In the genomic region with DNA sequence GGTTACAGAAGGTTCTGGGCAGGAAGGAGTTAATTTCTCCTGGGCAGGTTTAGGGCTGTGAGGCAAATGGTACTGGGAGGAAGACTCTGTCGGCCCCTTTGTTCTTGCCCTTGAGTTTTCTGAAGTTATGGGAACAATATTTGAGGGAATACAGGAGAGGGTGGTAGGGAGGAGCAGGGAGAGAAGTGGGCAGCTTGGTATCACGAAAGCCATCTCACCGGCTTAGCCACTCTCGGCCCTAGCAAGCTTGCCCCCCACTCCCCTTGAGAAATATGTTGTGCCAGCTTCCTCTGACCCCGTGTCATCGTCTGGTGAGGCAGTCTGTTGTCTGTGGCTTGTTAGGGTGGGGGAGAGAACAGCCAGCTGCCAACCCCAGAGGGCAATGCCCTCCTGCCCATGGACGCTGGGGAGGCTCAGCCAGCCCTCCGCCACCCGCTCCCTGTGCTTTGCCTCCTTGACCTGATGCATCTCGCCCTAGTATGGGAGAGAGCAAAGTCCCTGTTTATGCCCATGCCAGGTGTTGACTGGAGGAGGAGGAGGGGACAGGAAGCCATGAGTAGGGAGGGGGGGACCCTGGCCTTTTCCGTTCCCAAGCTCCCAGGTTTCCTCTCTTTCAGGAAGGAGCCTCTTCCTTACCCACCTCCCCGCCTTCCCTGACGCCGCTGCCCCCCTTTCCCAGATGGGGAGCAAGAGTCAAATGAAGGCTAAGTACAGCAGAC, we compare ENCODE assay signal across 1 cellular context.
A peak's percentile ranks its signal among the peaks of the same experiment; 100 is the strongest.
TF ChIP-seq lines count a peak whose summit lies in the region.

No MANE protein-coding gene starts in this region.

TF ChIP-seq in HepG2, 621 proteins besides CTCF, POLR2A, EP300 and RAD21 (continued from another document and continues in another):
- TF ChIP-seq HNRNPL (IDR thresholded peaks at IDR 0.05; ENCODE audit: low read depth, low read length), result peak; percentile 99
- TF ChIP-seq, protein P1, sequence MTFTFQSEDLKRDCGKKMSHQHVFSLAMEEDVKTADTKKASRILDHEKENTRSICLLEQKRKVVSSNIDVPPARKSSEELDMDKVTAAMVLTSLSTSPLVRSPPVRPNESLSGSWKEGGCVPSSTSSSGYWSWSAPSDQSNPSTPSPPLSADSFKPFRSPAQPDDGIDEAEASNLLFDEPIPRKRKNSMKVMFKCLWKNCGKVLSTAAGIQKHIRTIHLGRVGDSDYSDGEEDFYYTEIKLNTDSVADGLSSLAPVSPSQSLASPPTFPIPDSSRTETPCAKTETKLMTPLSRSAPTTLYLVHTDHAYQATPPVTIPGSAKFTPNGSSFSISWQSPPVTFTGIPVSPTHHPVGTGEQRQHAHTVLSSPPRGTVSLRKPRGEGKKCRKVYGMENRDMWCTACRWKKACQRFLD (CRISPR knock-in tag; IDR thresholded peaks at IDR 0.05; ENCODE audit: borderline replicate concordance), result no peak
- TF ChIP-seq XBP1 (CRISPR knock-in tag; IDR thresholded peaks at IDR 0.05), result no peak
- 0 out of 2 replicates have a peak, but pooled peaks have one; percentile 45 for TF ChIP-seq ZBTB38 (CRISPR knock-in tag; IDR thresholded peaks at IDR 0.05)
- peak; percentile 82; the same call in 1 of the 2 replicates for TF ChIP-seq ZNF343 (CRISPR knock-in tag; IDR thresholded peaks at IDR 0.05)
- TF ChIP-seq SOX13 (IDR thresholded peaks at IDR 0.05), result no peak
- TF ChIP-seq SOX13 (CRISPR knock-in tag; conservative IDR thresholded peaks at IDR 0.05 in 1 of 2, IDR thresholded peaks at IDR 0.05 in 1 of 2), result peak in 1 of 2 experiments; percentile 74; a peak in 2 of 4 replicates
- TF ChIP-seq ZNF430 (CRISPR knock-in tag; IDR thresholded peaks at IDR 0.05), result 0 out of 2 replicates have a peak, but pooled peaks have one; percentile 19
- no peak for TF ChIP-seq ZNF850 (CRISPR knock-in tag; conservative IDR thresholded peaks at IDR 0.05)
- TF ChIP-seq, protein P2, sequence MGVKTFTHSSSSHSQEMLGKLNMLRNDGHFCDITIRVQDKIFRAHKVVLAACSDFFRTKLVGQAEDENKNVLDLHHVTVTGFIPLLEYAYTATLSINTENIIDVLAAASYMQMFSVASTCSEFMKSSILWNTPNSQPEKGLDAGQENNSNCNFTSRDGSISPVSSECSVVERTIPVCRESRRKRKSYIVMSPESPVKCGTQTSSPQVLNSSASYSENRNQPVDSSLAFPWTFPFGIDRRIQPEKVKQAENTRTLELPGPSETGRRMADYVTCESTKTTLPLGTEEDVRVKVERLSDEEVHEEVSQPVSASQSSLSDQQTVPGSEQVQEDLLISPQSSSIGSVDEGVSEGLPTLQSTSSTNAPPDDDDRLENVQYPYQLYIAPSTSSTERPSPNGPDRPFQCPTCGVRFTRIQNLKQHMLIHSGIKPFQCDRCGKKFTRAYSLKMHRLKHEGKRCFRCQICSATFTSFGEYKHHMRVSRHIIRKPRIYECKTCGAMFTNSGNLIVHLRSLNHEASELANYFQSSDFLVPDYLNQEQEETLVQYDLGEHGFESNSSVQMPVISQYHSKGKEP (CRISPR knock-in tag; IDR thresholded peaks at IDR 0.05), result no peak
- TF ChIP-seq, protein P3, sequence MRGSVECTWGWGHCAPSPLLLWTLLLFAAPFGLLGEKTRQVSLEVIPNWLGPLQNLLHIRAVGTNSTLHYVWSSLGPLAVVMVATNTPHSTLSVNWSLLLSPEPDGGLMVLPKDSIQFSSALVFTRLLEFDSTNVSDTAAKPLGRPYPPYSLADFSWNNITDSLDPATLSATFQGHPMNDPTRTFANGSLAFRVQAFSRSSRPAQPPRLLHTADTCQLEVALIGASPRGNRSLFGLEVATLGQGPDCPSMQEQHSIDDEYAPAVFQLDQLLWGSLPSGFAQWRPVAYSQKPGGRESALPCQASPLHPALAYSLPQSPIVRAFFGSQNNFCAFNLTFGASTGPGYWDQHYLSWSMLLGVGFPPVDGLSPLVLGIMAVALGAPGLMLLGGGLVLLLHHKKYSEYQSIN (CRISPR knock-in tag; IDR thresholded peaks at IDR 0.05; ENCODE audit: borderline replicate concordance), result no peak
- TF ChIP-seq, protein P4, sequence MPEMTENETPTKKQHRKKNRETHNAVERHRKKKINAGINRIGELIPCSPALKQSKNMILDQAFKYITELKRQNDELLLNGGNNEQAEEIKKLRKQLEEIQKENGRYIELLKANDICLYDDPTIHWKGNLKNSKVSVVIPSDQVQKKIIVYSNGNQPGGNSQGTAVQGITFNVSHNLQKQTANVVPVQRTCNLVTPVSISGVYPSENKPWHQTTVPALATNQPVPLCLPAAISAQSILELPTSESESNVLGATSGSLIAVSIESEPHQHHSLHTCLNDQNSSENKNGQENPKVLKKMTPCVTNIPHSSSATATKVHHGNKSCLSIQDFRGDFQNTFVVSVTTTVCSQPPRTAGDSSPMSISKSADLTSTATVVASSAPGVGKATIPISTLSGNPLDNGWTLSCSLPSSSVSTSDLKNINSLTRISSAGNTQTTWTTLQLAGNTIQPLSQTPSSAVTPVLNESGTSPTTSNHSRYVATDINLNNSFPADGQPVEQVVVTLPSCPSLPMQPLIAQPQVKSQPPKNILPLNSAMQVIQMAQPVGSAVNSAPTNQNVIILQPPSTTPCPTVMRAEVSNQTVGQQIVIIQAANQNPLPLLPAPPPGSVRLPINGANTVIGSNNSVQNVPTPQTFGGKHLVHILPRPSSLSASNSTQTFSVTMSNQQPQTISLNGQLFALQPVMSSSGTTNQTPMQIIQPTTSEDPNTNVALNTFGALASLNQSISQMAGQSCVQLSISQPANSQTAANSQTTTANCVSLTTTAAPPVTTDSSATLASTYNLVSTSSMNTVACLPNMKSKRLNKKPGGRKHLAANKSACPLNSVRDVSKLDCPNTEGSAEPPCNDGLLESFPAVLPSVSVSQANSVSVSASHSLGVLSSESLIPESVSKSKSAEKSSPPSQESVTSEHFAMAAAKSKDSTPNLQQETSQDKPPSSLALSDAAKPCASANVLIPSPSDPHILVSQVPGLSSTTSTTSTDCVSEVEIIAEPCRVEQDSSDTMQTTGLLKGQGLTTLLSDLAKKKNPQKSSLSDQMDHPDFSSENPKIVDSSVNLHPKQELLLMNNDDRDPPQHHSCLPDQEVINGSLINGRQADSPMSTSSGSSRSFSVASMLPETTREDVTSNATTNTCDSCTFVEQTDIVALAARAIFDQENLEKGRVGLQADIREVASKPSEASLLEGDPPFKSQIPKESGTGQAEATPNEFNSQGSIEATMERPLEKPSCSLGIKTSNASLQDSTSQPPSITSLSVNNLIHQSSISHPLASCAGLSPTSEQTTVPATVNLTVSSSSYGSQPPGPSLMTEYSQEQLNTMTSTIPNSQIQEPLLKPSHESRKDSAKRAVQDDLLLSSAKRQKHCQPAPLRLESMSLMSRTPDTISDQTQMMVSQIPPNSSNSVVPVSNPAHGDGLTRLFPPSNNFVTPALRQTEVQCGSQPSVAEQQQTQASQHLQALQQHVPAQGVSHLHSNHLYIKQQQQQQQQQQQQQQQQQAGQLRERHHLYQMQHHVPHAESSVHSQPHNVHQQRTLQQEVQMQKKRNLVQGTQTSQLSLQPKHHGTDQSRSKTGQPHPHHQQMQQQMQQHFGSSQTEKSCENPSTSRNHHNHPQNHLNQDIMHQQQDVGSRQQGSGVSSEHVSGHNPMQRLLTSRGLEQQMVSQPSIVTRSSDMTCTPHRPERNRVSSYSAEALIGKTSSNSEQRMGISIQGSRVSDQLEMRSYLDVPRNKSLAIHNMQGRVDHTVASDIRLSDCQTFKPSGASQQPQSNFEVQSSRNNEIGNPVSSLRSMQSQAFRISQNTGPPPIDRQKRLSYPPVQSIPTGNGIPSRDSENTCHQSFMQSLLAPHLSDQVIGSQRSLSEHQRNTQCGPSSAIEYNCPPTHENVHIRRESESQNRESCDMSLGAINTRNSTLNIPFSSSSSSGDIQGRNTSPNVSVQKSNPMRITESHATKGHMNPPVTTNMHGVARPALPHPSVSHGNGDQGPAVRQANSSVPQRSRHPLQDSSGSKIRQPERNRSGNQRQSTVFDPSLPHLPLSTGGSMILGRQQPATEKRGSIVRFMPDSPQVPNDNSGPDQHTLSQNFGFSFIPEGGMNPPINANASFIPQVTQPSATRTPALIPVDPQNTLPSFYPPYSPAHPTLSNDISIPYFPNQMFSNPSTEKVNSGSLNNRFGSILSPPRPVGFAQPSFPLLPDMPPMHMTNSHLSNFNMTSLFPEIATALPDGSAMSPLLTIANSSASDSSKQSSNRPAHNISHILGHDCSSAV (CRISPR knock-in tag; IDR thresholded peaks at IDR 0.05; ENCODE audit: borderline replicate concordance), result no peak
- TF ChIP-seq ZNF549 (CRISPR knock-in tag; IDR thresholded peaks at IDR 0.05), result no peak
- no peak for TF ChIP-seq PHF20 (CRISPR knock-in tag; IDR thresholded peaks at IDR 0.05)
- 0 out of 2 replicates have a peak, but pooled peaks have one; percentile 84 for TF ChIP-seq ZNF383 (CRISPR knock-in tag; IDR thresholded peaks at IDR 0.05; ENCODE audit: borderline replicate concordance)
- TF ChIP-seq ZFP82 (CRISPR knock-in tag; IDR thresholded peaks at IDR 0.05; ENCODE audit: borderline replicate concordance), result no peak; the same call in 1 of the 2 replicates
- TF ChIP-seq, protein P5, sequence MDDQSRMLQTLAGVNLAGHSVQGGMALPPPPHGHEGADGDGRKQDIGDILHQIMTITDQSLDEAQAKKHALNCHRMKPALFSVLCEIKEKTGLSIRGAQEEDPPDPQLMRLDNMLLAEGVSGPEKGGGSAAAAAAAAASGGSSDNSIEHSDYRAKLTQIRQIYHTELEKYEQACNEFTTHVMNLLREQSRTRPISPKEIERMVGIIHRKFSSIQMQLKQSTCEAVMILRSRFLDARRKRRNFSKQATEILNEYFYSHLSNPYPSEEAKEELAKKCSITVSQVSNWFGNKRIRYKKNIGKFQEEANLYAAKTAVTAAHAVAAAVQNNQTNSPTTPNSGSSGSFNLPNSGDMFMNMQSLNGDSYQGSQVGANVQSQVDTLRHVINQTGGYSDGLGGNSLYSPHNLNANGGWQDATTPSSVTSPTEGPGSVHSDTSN (CRISPR knock-in tag; IDR thresholded peaks at IDR 0.05; ENCODE audit: borderline replicate concordance), result no peak
- no peak for TF ChIP-seq NONO (IDR thresholded peaks at IDR 0.05)
- peak; percentile 92 for TF ChIP-seq NONO (CRISPR knock-in tag; conservative IDR thresholded peaks at IDR 0.05)
- TF ChIP-seq DNMT3B (CRISPR knock-in tag; conservative IDR thresholded peaks at IDR 0.05), result no peak; the same call in 1 of the 2 replicates
- TF ChIP-seq POLR2AphosphoS5 (IDR thresholded peaks at IDR 0.05; ENCODE audit: low read depth, low read length), result peak; percentile 70
- TF ChIP-seq, protein P6, sequence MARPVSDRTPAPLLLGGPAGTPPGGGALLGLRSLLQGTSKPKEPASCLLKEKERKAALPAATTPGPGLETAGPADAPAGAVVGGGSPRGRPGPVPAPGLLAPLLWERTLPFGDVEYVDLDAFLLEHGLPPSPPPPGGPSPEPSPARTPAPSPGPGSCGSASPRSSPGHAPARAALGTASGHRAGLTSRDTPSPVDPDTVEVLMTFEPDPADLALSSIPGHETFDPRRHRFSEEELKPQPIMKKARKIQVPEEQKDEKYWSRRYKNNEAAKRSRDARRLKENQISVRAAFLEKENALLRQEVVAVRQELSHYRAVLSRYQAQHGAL (CRISPR knock-in tag; IDR thresholded peaks at IDR 0.05; ENCODE audit: not compliant biosample characterization), result no peak
- no peak for TF ChIP-seq PRPF4 (IDR thresholded peaks at IDR 0.05; ENCODE audit: low read depth, low read length, poor library complexity, severe bottlenecking)
- no peak for TF ChIP-seq FOXP1 (IDR thresholded peaks at IDR 0.05)
- TF ChIP-seq FOXP1 (CRISPR knock-in tag; IDR thresholded peaks at IDR 0.05), result peak; percentile 97
- peak; percentile 62; the same call in 1 of the 2 replicates for TF ChIP-seq ZNF143 (CRISPR knock-in tag; IDR thresholded peaks at IDR 0.05)
- TF ChIP-seq ZNF230 (CRISPR knock-in tag; IDR thresholded peaks at IDR 0.05), result peak; percentile 18; the same call in 1 of the 2 replicates
- peak; percentile 31; the same call in 1 of the 2 replicates for TF ChIP-seq KAT7 (CRISPR knock-in tag; IDR thresholded peaks at IDR 0.05; ENCODE audit: borderline replicate concordance)
- peak; percentile 92 for TF ChIP-seq SALL1 (CRISPR knock-in tag; IDR thresholded peaks at IDR 0.05)
- 0 out of 2 replicates have a peak, but pooled peaks have one; percentile 48 for TF ChIP-seq ZFP36L1 (CRISPR knock-in tag; IDR thresholded peaks at IDR 0.05)
- TF ChIP-seq FOXO1 (CRISPR knock-in tag; IDR thresholded peaks at IDR 0.05), result peak; percentile 98
- TF ChIP-seq ZNF552 (CRISPR knock-in tag; IDR thresholded peaks at IDR 0.05; ENCODE audit: borderline replicate concordance), result no peak
- TF ChIP-seq TARDBP (CRISPR knock-in tag; IDR thresholded peaks at IDR 0.05), result 0 out of 2 replicates have a peak, but pooled peaks have one; percentile 21
- TF ChIP-seq MED1 (CRISPR knock-in tag; IDR thresholded peaks at IDR 0.05), result peak; percentile 97
- no peak for TF ChIP-seq HHEX (CRISPR knock-in tag; IDR thresholded peaks at IDR 0.05)
- peak; percentile 68; the same call in 1 of the 2 replicates for TF ChIP-seq KAT8 (CRISPR knock-in tag; IDR thresholded peaks at IDR 0.05)
- TF ChIP-seq GFI1 (CRISPR knock-in tag; IDR thresholded peaks at IDR 0.05; ENCODE audit: borderline replicate concordance), result no peak
- no peak for TF ChIP-seq ATRX (CRISPR knock-in tag; IDR thresholded peaks at IDR 0.05; ENCODE audit: borderline replicate concordance)
- no peak for TF ChIP-seq ZFY (CRISPR knock-in tag; IDR thresholded peaks at IDR 0.05)
- no peak for TF ChIP-seq ZNF282 (IDR thresholded peaks at IDR 0.05; ENCODE audit: partially characterized antibody)
- no peak for TF ChIP-seq ZNF101 (CRISPR knock-in tag; IDR thresholded peaks at IDR 0.05; ENCODE audit: borderline replicate concordance, low read depth)
- TF ChIP-seq MBD4 (IDR thresholded peaks at IDR 0.05; ENCODE audit: borderline replicate concordance, low read length), result no peak
- no peak for TF ChIP-seq ZSCAN12 (CRISPR knock-in tag; IDR thresholded peaks at IDR 0.05)
- TF ChIP-seq, protein P7, sequence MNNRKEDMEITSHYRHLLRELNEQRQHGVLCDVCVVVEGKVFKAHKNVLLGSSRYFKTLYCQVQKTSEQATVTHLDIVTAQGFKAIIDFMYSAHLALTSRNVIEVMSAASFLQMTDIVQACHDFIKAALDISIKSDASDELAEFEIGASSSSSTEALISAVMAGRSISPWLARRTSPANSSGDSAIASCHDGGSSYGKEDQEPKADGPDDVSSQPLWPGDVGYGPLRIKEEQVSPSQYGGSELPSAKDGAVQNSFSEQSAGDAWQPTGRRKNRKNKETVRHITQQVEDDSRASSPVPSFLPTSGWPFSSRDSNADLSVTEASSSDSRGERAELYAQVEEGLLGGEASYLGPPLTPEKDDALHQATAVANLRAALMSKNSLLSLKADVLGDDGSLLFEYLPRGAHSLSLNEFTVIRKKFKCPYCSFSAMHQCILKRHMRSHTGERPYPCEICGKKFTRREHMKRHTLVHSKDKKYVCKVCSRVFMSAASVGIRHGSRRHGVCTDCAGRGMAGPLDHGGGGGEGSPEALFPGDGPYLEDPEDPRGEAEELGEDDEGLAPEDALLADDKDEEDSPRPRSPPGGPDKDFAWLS (CRISPR knock-in tag; IDR thresholded peaks at IDR 0.05; ENCODE audit: borderline replicate concordance), result no peak; the same call in 1 of the 2 replicates
- TF ChIP-seq POLR2AphosphoS2 (IDR thresholded peaks at IDR 0.05; ENCODE audit: low read depth, low read length), result no peak
- peak; percentile 40; the same call in 1 of the 2 replicates for TF ChIP-seq HOXA9 (CRISPR knock-in tag; IDR thresholded peaks at IDR 0.05; ENCODE audit: borderline replicate concordance)
- no peak for TF ChIP-seq ZNF33B (CRISPR knock-in tag; IDR thresholded peaks at IDR 0.05)
- TF ChIP-seq KLF11 (CRISPR knock-in tag; IDR thresholded peaks at IDR 0.05), result no peak
- TF ChIP-seq MIXL1 (CRISPR knock-in tag; IDR thresholded peaks at IDR 0.05), result 0 out of 2 replicates have a peak, but pooled peaks have one; percentile 21
- no peak for TF ChIP-seq ZNF335 (CRISPR knock-in tag; IDR thresholded peaks at IDR 0.05)
- peak; percentile 65; the same call in 1 of the 2 replicates for TF ChIP-seq ZNF747 (CRISPR knock-in tag; IDR thresholded peaks at IDR 0.05; ENCODE audit: borderline replicate concordance)
- no peak for TF ChIP-seq SIX4 (CRISPR knock-in tag; IDR thresholded peaks at IDR 0.05)
